15 cellular contexts compared by ENCODE assay signal in genomic region chr15:73572296-73572695, GRCh38.
A peak's percentile ranks its signal among the peaks of the same experiment; 100 is the strongest.
DNase-seq lines count a peak whose midpoint lies in the region; ATAC-seq and TF ChIP-seq lines count a peak whose summit lies in the region.
"Had no signal": no experiment of that assay in that cellular context is flagged by ENCODE, and none has a peak within 500 bp of the region (broad histone marks: within the 10 kb centered on the region; RNA-seq: fewer than 3 reads in every experiment).

No MANE protein-coding gene starts in this region.

- H3K4me3 Mint-ChIP-seq in activated CD4-positive, alpha-beta memory T cell treated with anti-CD3 and anti-CD28 coated beads for 36 hours, result no peak overlapping the region
- no peak overlapping the region for H3K4me3 Mint-ChIP-seq in activated CD4-positive, alpha-beta memory T cell treated with anti-CD3 and anti-CD28 coated beads, Interleukin-2, amount 10 ng/mL, durations not matched to agents 7 days and 5 days
- no peak overlapping the region for H3K4me3 Mint-ChIP-seq in HFFc6
- no peak overlapping the region for H3K4me3 Mint-ChIP-seq in activated T-helper 2 cell treated with anti-CD3 and anti-CD28 coated beads, Interferon-gamma antibody, Interleukin-2, Interleukin-4, amounts not matched to agents 10 μg/mL and 5 μg/mL and 100 μg/mL, durations not matched to agents 14 hours and 24 hours and 36 hours (ENCODE audit: low read depth)
- no peak overlapping the region for H3K4me3 Mint-ChIP-seq in stimulated activated naive CD8-positive, alpha-beta T cell treated with anti-CD3 and anti-CD28 coated beads, Interleukin-15, Interleukin-2, amounts not matched to agents 100 ng/mL and 50 ng/mL, for 24 hours

- CTCF ChIA-PET in activated CD4-positive, alpha-beta memory T cell treated with anti-CD3 and anti-CD28 coated beads for 36 hours (lab: Charles Lee), result no interaction called here
- CTCF ChIA-PET in activated CD4-positive, alpha-beta memory T cell treated with anti-CD3 and anti-CD28 coated beads, Interleukin-2, amount 10 ng/mL, durations not matched to agents 7 days and 5 days (lab: Charles Lee), result interaction anchor here (1.5 to 2.0 kb wide), 2 partner anchors 11 to 64 kb away, joined by 4 to 12 read pairs; no protein-coding TSS in a partner anchor

- peaks cover 49% of the 10 kb centered on the region for H3K36me3 Mint-ChIP-seq in activated CD4-positive, alpha-beta memory T cell treated with anti-CD3 and anti-CD28 coated beads for 36 hours
- peaks cover 54% of the 10 kb centered on the region for H3K36me3 Mint-ChIP-seq in activated CD4-positive, alpha-beta memory T cell treated with anti-CD3 and anti-CD28 coated beads, Interleukin-2, amount 10 ng/mL, durations not matched to agents 7 days and 5 days (ENCODE audit: low read depth)
- H3K36me3 Mint-ChIP-seq in HFFc6 (ENCODE audit: low read depth), result peaks cover 34% of the 10 kb centered on the region
- H3K36me3 Mint-ChIP-seq in activated T-helper 2 cell treated with anti-CD3 and anti-CD28 coated beads, Interferon-gamma antibody, Interleukin-2, Interleukin-4, amounts not matched to agents 10 μg/mL and 5 μg/mL and 100 μg/mL, durations not matched to agents 14 hours and 24 hours and 36 hours (ENCODE audit: low read depth), result peaks cover 74% of the 10 kb centered on the region
- H3K36me3 Mint-ChIP-seq in stimulated activated naive CD8-positive, alpha-beta T cell treated with anti-CD3 and anti-CD28 coated beads, Interleukin-15, Interleukin-2, amounts not matched to agents 100 ng/mL and 50 ng/mL, for 24 hours (ENCODE audit: low read depth), result peaks cover 49% of the 10 kb centered on the region

- peak overlapping the region; percentile 61 for H3K27ac Mint-ChIP-seq in activated CD4-positive, alpha-beta memory T cell treated with anti-CD3 and anti-CD28 coated beads for 36 hours
- H3K27ac Mint-ChIP-seq in activated CD4-positive, alpha-beta memory T cell treated with anti-CD3 and anti-CD28 coated beads, Interleukin-2, amount 10 ng/mL, durations not matched to agents 7 days and 5 days, result no peak overlapping the region
- peak overlapping the region; percentile 49; the same call in 1 of the 2 replicates for H3K27ac Mint-ChIP-seq in HFFc6
- H3K27ac Mint-ChIP-seq in activated T-helper 2 cell treated with anti-CD3 and anti-CD28 coated beads, Interferon-gamma antibody, Interleukin-2, Interleukin-4, amounts not matched to agents 10 μg/mL and 5 μg/mL and 100 μg/mL, durations not matched to agents 14 hours and 24 hours and 36 hours, result peak overlapping the region; percentile 71
- peak overlapping the region; percentile 46 for H3K27ac Mint-ChIP-seq in stimulated activated naive CD8-positive, alpha-beta T cell treated with anti-CD3 and anti-CD28 coated beads, Interleukin-15, Interleukin-2, amounts not matched to agents 100 ng/mL and 50 ng/mL, for 24 hours

- POLR2A ChIA-PET in activated CD4-positive, alpha-beta memory T cell treated with anti-CD3 and anti-CD28 coated beads for 36 hours (lab: Charles Lee), result no interaction called here
- POLR2A ChIA-PET in activated CD4-positive, alpha-beta memory T cell treated with anti-CD3 and anti-CD28 coated beads, Interleukin-2, amount 10 ng/mL, durations not matched to agents 7 days and 5 days (lab: Charles Lee), result no interaction called here

- H3K4me1 Mint-ChIP-seq in activated CD4-positive, alpha-beta memory T cell treated with anti-CD3 and anti-CD28 coated beads for 36 hours (ENCODE audit: low read depth), result peaks cover 19% of the 10 kb centered on the region
- peaks cover 66% of the 10 kb centered on the region for H3K4me1 Mint-ChIP-seq in activated CD4-positive, alpha-beta memory T cell treated with anti-CD3 and anti-CD28 coated beads, Interleukin-2, amount 10 ng/mL, durations not matched to agents 7 days and 5 days
- H3K4me1 Mint-ChIP-seq in HFFc6 (ENCODE audit: low read depth), result peaks cover 37% of the 10 kb centered on the region
- H3K4me1 Mint-ChIP-seq in activated T-helper 2 cell treated with anti-CD3 and anti-CD28 coated beads, Interferon-gamma antibody, Interleukin-2, Interleukin-4, amounts not matched to agents 10 μg/mL and 5 μg/mL and 100 μg/mL, durations not matched to agents 14 hours and 24 hours and 36 hours (ENCODE audit: low read depth), result peaks cover 35% of the 10 kb centered on the region
- peaks cover 15% of the 10 kb centered on the region for H3K4me1 Mint-ChIP-seq in stimulated activated naive CD8-positive, alpha-beta T cell treated with anti-CD3 and anti-CD28 coated beads, Interleukin-15, Interleukin-2, amounts not matched to agents 100 ng/mL and 50 ng/mL, for 24 hours (ENCODE audit: low read depth)

- no peaks in the 10 kb centered on the region for H3K27me3 Mint-ChIP-seq in activated CD4-positive, alpha-beta memory T cell treated with anti-CD3 and anti-CD28 coated beads for 36 hours
- no peaks in the 10 kb centered on the region for H3K27me3 Mint-ChIP-seq in activated CD4-positive, alpha-beta memory T cell treated with anti-CD3 and anti-CD28 coated beads, Interleukin-2, amount 10 ng/mL, durations not matched to agents 7 days and 5 days
- H3K27me3 Mint-ChIP-seq in HFFc6 (ENCODE audit: insufficient read depth), result peaks cover 3% of the 10 kb centered on the region
- no peaks in the 10 kb centered on the region for H3K27me3 Mint-ChIP-seq in activated T-helper 2 cell treated with anti-CD3 and anti-CD28 coated beads, Interferon-gamma antibody, Interleukin-2, Interleukin-4, amounts not matched to agents 10 μg/mL and 5 μg/mL and 100 μg/mL, durations not matched to agents 14 hours and 24 hours and 36 hours (ENCODE audit: low read depth)
- no peaks in the 10 kb centered on the region for H3K27me3 Mint-ChIP-seq in stimulated activated naive CD8-positive, alpha-beta T cell treated with anti-CD3 and anti-CD28 coated beads, Interleukin-15, Interleukin-2, amounts not matched to agents 100 ng/mL and 50 ng/mL, for 24 hours

- DNase-seq in activated CD4-positive, alpha-beta memory T cell treated with anti-CD3 and anti-CD28 coated beads for 36 hours, result no peak
- DNase-seq in activated CD4-positive, alpha-beta memory T cell treated with anti-CD3 and anti-CD28 coated beads, Interleukin-2, amount 10 ng/mL, durations not matched to agents 7 days and 5 days, result no peak
- no peak for DNase-seq in HFFc6
- DNase-seq in activated T-helper 2 cell treated with anti-CD3 and anti-CD28 coated beads, Interferon-gamma antibody, Interleukin-2, Interleukin-4, amounts not matched to agents 10 μg/mL and 5 μg/mL and 100 μg/mL, durations not matched to agents 14 hours and 24 hours and 36 hours (ENCODE audit: low spot score), result no peak
- no peak for DNase-seq in SIG-M5 (lab: John Stamatoyannopoulos, UW)
- DNase-seq: DMS 273 treated with DMSO at 0.1 percent for 48 hours, IMR-90, Karpas-422, MM.1S, NCI-H1092 treated with DMSO at 0.1 percent for 48 hours, NCI-H2081 treated with DMSO at 0.1 percent for 48 hours, PC-3 had no signal

- H3K9me3 Mint-ChIP-seq in activated CD4-positive, alpha-beta memory T cell treated with anti-CD3 and anti-CD28 coated beads for 36 hours, result no peaks in the 10 kb centered on the region
- H3K9me3 Mint-ChIP-seq in activated CD4-positive, alpha-beta memory T cell treated with anti-CD3 and anti-CD28 coated beads, Interleukin-2, amount 10 ng/mL, durations not matched to agents 7 days and 5 days, result no peaks in the 10 kb centered on the region
- H3K9me3 Mint-ChIP-seq in HFFc6, result no peaks in the 10 kb centered on the region
- no peaks in the 10 kb centered on the region for H3K9me3 Mint-ChIP-seq in activated T-helper 2 cell treated with anti-CD3 and anti-CD28 coated beads, Interferon-gamma antibody, Interleukin-2, Interleukin-4, amounts not matched to agents 10 μg/mL and 5 μg/mL and 100 μg/mL, durations not matched to agents 14 hours and 24 hours and 36 hours
- H3K9me3 Mint-ChIP-seq in stimulated activated naive CD8-positive, alpha-beta T cell treated with anti-CD3 and anti-CD28 coated beads, Interleukin-15, Interleukin-2, amounts not matched to agents 100 ng/mL and 50 ng/mL, for 24 hours, result no peaks in the 10 kb centered on the region

- TF ChIP-seq CTCF in HFFc6 (IDR thresholded peaks at IDR 0.05), result no peak

- ATAC-seq in HG03139 (IDR thresholded peaks at IDR 0.05; ENCODE audit: unreplicated experiment) (no peak), HG03095 (IDR thresholded peaks at IDR 0.05; ENCODE audit: unreplicated experiment) (no peak)
- ATAC-seq: PC-3 had no signal

- intact Hi-C loops in activated CD4-positive, alpha-beta memory T cell treated with anti-CD3 and anti-CD28 coated beads for 36 hours (cut with micrococcal nuclease), result loop anchor here (5.0 kb wide), 1 partner anchor 35 kb away; no protein-coding TSS in a partner anchor
- intact Hi-C loops in activated T-helper 2 cell treated with anti-CD3 and anti-CD28 coated beads, Interferon-gamma antibody, Interleukin-2, Interleukin-4, amounts not matched to agents 10 μg/mL and 5 μg/mL and 100 μg/mL, durations not matched to agents 14 hours and 24 hours and 36 hours (cut with micrococcal nuclease), result no loop called here
